In genomic region chr14:35403397-35404245, GRCh38 we compare ENCODE assay signal across 8 cellular contexts. TPM values are rescaled to one million over a fixed set of nuclear protein-coding genes. Genes with fewer than 3 reads are reported as not detected.
DNase-seq lines count a peak whose midpoint lies in the region; ATAC-seq and TF ChIP-seq lines count a peak whose summit lies in the region.

No MANE protein-coding gene starts in this region.

- CTCF ChIA-PET in CD8-positive, alpha-beta T cell (lab: Charles Lee) = interaction anchor here (1.0 to 9.7 kb wide), 15 partner anchors 11 to 281 kb away, joined by 3 to 88 read pairs (median 8); partner anchors contain the start of genes PRORP and PSMA6
- CTCF ChIA-PET in activated CD4-positive, alpha-beta memory T cell treated with anti-CD3 and anti-CD28 coated beads, Interleukin-2, amount 10 ng/mL, durations not matched to agents 7 days and 5 days (lab: Charles Lee) = interaction anchor here (0.6 to 5.4 kb wide), 22 partner anchors 7 to 420 kb away, joined by 3 to 50 read pairs (median 8); partner anchors contain the start of genes PPP2R3C, PRORP and PSMA6

- no peaks in the 10 kb centered on the region for H3K9me3 ChIP-seq in CD8-positive, alpha-beta T cell (ENCODE audit: low read length)
- H3K9me3 ChIP-seq in duodenal mucosa (ENCODE audit: control insufficient read depth in 1 of 2, low read length in 2 of 2) = no peaks in the 10 kb centered on the region
- H3K9me3 ChIP-seq in lower lobe of right lung = no peaks in the 10 kb centered on the region

- H3K27me3 ChIP-seq in CD8-positive, alpha-beta T cell (ENCODE audit: insufficient read depth, low read length) = no peaks in the 10 kb centered on the region
- no peaks in the 10 kb centered on the region for H3K27me3 ChIP-seq in HL-60 (ENCODE audit: insufficient read depth, poor library complexity, severe bottlenecking)
- H3K27me3 ChIP-seq in duodenal mucosa (ENCODE audit: control insufficient read depth in 1 of 2, insufficient read depth in 2 of 2, low read length in 2 of 2) = no peaks in the 10 kb centered on the region
- H3K27me3 ChIP-seq in lower lobe of right lung (ENCODE audit: low read depth) = no peaks in the 10 kb centered on the region

- peak overlapping the region; percentile 91 for H3K4me3 Mint-ChIP-seq in CD8-positive, alpha-beta T cell
- H3K4me3 Mint-ChIP-seq in activated CD4-positive, alpha-beta memory T cell treated with anti-CD3 and anti-CD28 coated beads, Interleukin-2, amount 10 ng/mL, durations not matched to agents 7 days and 5 days = peak overlapping the region; percentile 86

- H3K4me1 Mint-ChIP-seq in CD8-positive, alpha-beta T cell (ENCODE audit: low read depth) = peaks cover 55% of the 10 kb centered on the region
- peaks cover 59% of the 10 kb centered on the region for H3K4me1 Mint-ChIP-seq in activated CD4-positive, alpha-beta memory T cell treated with anti-CD3 and anti-CD28 coated beads, Interleukin-2, amount 10 ng/mL, durations not matched to agents 7 days and 5 days

- peak; percentile 93 to 97 (median 96) for DNase-seq in CD8-positive, alpha-beta T cell
- peak; percentile 89 to 94 for DNase-seq in HL-60 (ENCODE audit: low read depth in 1 of 2, low spot score in 1 of 2)
- DNase-seq in NCI-H82 treated with DMSO at 0.1 percent for 48 hours (lab: John Stamatoyannopoulos, UW; ENCODE audit: unreplicated experiment) = peak; percentile 71
- peak; percentile 93 for DNase-seq in activated CD4-positive, alpha-beta memory T cell treated with anti-CD3 and anti-CD28 coated beads, Interleukin-2, amount 10 ng/mL, durations not matched to agents 7 days and 5 days
- peak; percentile 98 for DNase-seq in lower lobe of right lung
- peak; percentile 95 to 96 for DNase-seq in stimulated activated CD4-positive, alpha-beta T cell treated with anti-CD3 and anti-CD28 coated beads, Interleukin-4, amount 100 ng/mL, for 48 hours (ENCODE audit: low read depth in 2 of 2)

- peaks cover 53% of the 10 kb centered on the region for H3K4me1 ChIP-seq in CD8-positive, alpha-beta T cell (ENCODE audit: insufficient read depth, low read length)
- H3K4me1 ChIP-seq in duodenal mucosa (ENCODE audit: control insufficient read depth in 1 of 2, insufficient read depth in 2 of 2, low read length in 2 of 2) = peaks cover 54 to 61% of the 10 kb centered on the region in 2 donors
- peaks cover 64% of the 10 kb centered on the region for H3K4me1 ChIP-seq in lower lobe of right lung

- H3K9me3 Mint-ChIP-seq in CD8-positive, alpha-beta T cell = no peaks in the 10 kb centered on the region
- H3K9me3 Mint-ChIP-seq in activated CD4-positive, alpha-beta memory T cell treated with anti-CD3 and anti-CD28 coated beads, Interleukin-2, amount 10 ng/mL, durations not matched to agents 7 days and 5 days = no peaks in the 10 kb centered on the region

- H3K9ac ChIP-seq in duodenal mucosa (ENCODE audit: low read depth in 1 of 2, low read length in 2 of 2) = peak overlapping the region; percentile 94 to 98

- H3K27ac Mint-ChIP-seq in CD8-positive, alpha-beta T cell = peak overlapping the region; percentile 97
- peak overlapping the region; percentile 85 for H3K27ac Mint-ChIP-seq in activated CD4-positive, alpha-beta memory T cell treated with anti-CD3 and anti-CD28 coated beads, Interleukin-2, amount 10 ng/mL, durations not matched to agents 7 days and 5 days

- TF ChIP-seq CTCF in CD8-positive, alpha-beta T cell (IDR thresholded peaks at IDR 0.05) = no peak
- TF ChIP-seq CTCF in HL-60 (IDR thresholded peaks at IDR 0.05; ENCODE audit: insufficient read depth, low read length) (no peak), lower lobe of right lung (IDR thresholded peaks at IDR 0.05) (no peak)

- POLR2A ChIA-PET in CD8-positive, alpha-beta T cell (lab: Charles Lee) = interaction anchor here (0.6 to 5.5 kb wide), 39 partner anchors 9 to 773 kb away, joined by 3 to 92 read pairs (median 5); partner anchors contain the start of genes FAM177A1, PPP2R3C, PRORP and PSMA6
- POLR2A ChIA-PET in activated CD4-positive, alpha-beta memory T cell treated with anti-CD3 and anti-CD28 coated beads, Interleukin-2, amount 10 ng/mL, durations not matched to agents 7 days and 5 days (lab: Charles Lee) = interaction anchor here (0.6 to 6.9 kb wide), 39 partner anchors 11 to 849 kb away, joined by 3 to 174 read pairs (median 7); partner anchors contain the start of genes BAZ1A, BRMS1L, FAM177A1 and PPP2R3C

- peak; percentile 59 for ATAC-seq in CD8-positive, alpha-beta T cell
- ATAC-seq in GM19467 (IDR thresholded peaks at IDR 0.05; ENCODE audit: unreplicated experiment) (peak; percentile 41), lower lobe of right lung (peak; percentile 69 to 92)

- peaks cover 37% of the 10 kb centered on the region for H3K36me3 ChIP-seq in CD8-positive, alpha-beta T cell (ENCODE audit: insufficient read depth, low read length)
- H3K36me3 ChIP-seq in duodenal mucosa (ENCODE audit: control insufficient read depth in 1 of 2, insufficient read depth in 2 of 2, low read length in 2 of 2) (peaks cover 37 to 42% of the 10 kb centered on the region in 2 donors), lower lobe of right lung (peaks cover 47% of the 10 kb centered on the region)

- H3K4me3 ChIP-seq in CD8-positive, alpha-beta T cell (ENCODE audit: low read depth, low read length) = peak overlapping the region; percentile 86
- H3K4me3 ChIP-seq in HL-60 (replicated peaks; ENCODE audit: insufficient read depth, low read length) (peak overlapping the region; percentile 59), duodenal mucosa (ENCODE audit: low read depth in 1 of 2, low read length in 2 of 2) (peak overlapping the region; percentile 95 to 99), lower lobe of right lung (peak overlapping the region; percentile 93)

- H3K27ac ChIP-seq in CD8-positive, alpha-beta T cell (ENCODE audit: low read depth, low read length) = peak overlapping the region; percentile 93
- H3K27ac ChIP-seq in HL-60 (replicated peaks) = peak overlapping the region; percentile 98
- peak overlapping the region; percentile 99 for H3K27ac ChIP-seq in duodenal mucosa (ENCODE audit: low read depth, low read length)
- H3K27ac ChIP-seq in lower lobe of right lung = peak overlapping the region; percentile 100

- H3K27me3 Mint-ChIP-seq in CD8-positive, alpha-beta T cell (ENCODE audit: low read depth) = no peaks in the 10 kb centered on the region
- no peaks in the 10 kb centered on the region for H3K27me3 Mint-ChIP-seq in activated CD4-positive, alpha-beta memory T cell treated with anti-CD3 and anti-CD28 coated beads, Interleukin-2, amount 10 ng/mL, durations not matched to agents 7 days and 5 days

- H3K36me3 Mint-ChIP-seq in CD8-positive, alpha-beta T cell = peaks cover 48% of the 10 kb centered on the region
- H3K36me3 Mint-ChIP-seq in activated CD4-positive, alpha-beta memory T cell treated with anti-CD3 and anti-CD28 coated beads, Interleukin-2, amount 10 ng/mL, durations not matched to agents 7 days and 5 days (ENCODE audit: low read depth) = peaks cover 45% of the 10 kb centered on the region

- intact Hi-C loops in CD8-positive, alpha-beta T cell (cut with DNase I, micrococcal nuclease) = loop anchor here (1.0 to 10.0 kb wide), 12 partner anchors 13 to 869 kb away; partner anchors contain the start of genes FAM177A1 (in 2 of the 2), PRORP (in 2 of the 2), PSMA6 (in 2 of the 2) and SRP54 (in 2 of the 2)
- intact Hi-C loops in lower lobe of right lung (cut with DNase I) = loop anchor here (5.0 to 10.0 kb wide), 2 partner anchors 61 to 189 kb away; no protein-coding TSS in a partner anchor

RNA-seq across cellular contexts. Expression of gene NFKBIA, which starts 0.9 kb away (rescaled TPM):
- total RNA-seq in CD8-positive, alpha-beta T cell = 1,000 to 10,000 TPM; 1,097 to 1,133 TPM
- 100 to 1,000 TPM; 102 to 109 TPM for total RNA-seq in activated CD4-positive, alpha-beta memory T cell treated with anti-CD3 and anti-CD28 coated beads, Interleukin-2, amount 10 ng/mL, durations not matched to agents 7 days and 5 days
- 331 TPM for total RNA-seq in lower lobe of right lung

Comparison
In these comparisons a context has a peak if more than half of its experiments do, and no peak if none do; other contexts are left out.
1. Peak in every context shown above with its lines: DNase-seq, ATAC-seq, H3K4me3 ChIP-seq and H3K27ac ChIP-seq.